ENCODE assay signal across 1 cellular context in genomic region chr13:93767231-93767916, GRCh38.
A peak's percentile ranks its signal among the peaks of the same experiment; 100 is the strongest.
TF ChIP-seq lines count a peak whose summit lies in the region.

No MANE protein-coding gene starts in this region.

TF ChIP-seq in HepG2, 621 proteins besides CTCF, POLR2A, EP300 and RAD21 (continued from another document and continues in another):
- 0 out of 2 replicates have a peak, but pooled peaks have one; percentile 21 for TF ChIP-seq ZGPAT (CRISPR knock-in tag; IDR thresholded peaks at IDR 0.05)
- TF ChIP-seq ISL2 (CRISPR knock-in tag; IDR thresholded peaks at IDR 0.05) = no peak
- TF ChIP-seq HNF4G (IDR thresholded peaks at IDR 0.05; ENCODE audit: borderline replicate concordance, low read depth, low read length) = peak; percentile 69; the same call in 1 of the 2 replicates
- TF ChIP-seq HNF4G (CRISPR knock-in tag; IDR thresholded peaks at IDR 0.05; ENCODE audit: borderline replicate concordance, low read depth) = no peak
- no peak for TF ChIP-seq NR2C2 (CRISPR knock-in tag; IDR thresholded peaks at IDR 0.05; ENCODE audit: borderline replicate concordance)
- TF ChIP-seq ASH2L (IDR thresholded peaks at IDR 0.05; ENCODE audit: insufficient read length, low read depth, low read length) = peak; percentile 92
- TF ChIP-seq ATAD3A (CRISPR knock-in tag; IDR thresholded peaks at IDR 0.05) = no peak
- 0 out of 2 replicates have a peak, but pooled peaks have one; percentile 22 for TF ChIP-seq ZNF644 (CRISPR knock-in tag; IDR thresholded peaks at IDR 0.05; ENCODE audit: low read depth)
- no peak for TF ChIP-seq ETV6 (CRISPR knock-in tag; conservative IDR thresholded peaks at IDR 0.05)
- TF ChIP-seq MED1 (CRISPR knock-in tag; IDR thresholded peaks at IDR 0.05) = peak; percentile 47; the same call in 1 of the 2 replicates
- TF ChIP-seq SIN3A (IDR thresholded peaks at IDR 0.05; ENCODE audit: borderline replicate concordance, low read depth, low read length) = no peak
- TF ChIP-seq YY1 (IDR thresholded peaks at IDR 0.05; ENCODE audit: insufficient read depth, insufficient replicate concordance, low read depth, low read length) = peak; percentile 23
- TF ChIP-seq SOX5 (CRISPR knock-in tag; IDR thresholded peaks at IDR 0.05; ENCODE audit: borderline replicate concordance) = peak; percentile 38; the same call in 1 of the 2 replicates
- peak; percentile 76 for TF ChIP-seq BCL6 (CRISPR knock-in tag; IDR thresholded peaks at IDR 0.05)
- TF ChIP-seq ELF4 (CRISPR knock-in tag; IDR thresholded peaks at IDR 0.05; ENCODE audit: borderline replicate concordance) = no peak
- no peak for TF ChIP-seq KDM3A (CRISPR knock-in tag; IDR thresholded peaks at IDR 0.05; ENCODE audit: low read depth)
- TF ChIP-seq KDM5A (IDR thresholded peaks at IDR 0.05; ENCODE audit: borderline replicate concordance, low read length) = peak; percentile 32; the same call in 1 of the 2 replicates
- TF ChIP-seq ZNF225 (CRISPR knock-in tag; IDR thresholded peaks at IDR 0.05) = no peak
- peak; percentile 98 for TF ChIP-seq PPARG (CRISPR knock-in tag; conservative IDR thresholded peaks at IDR 0.05)
- TF ChIP-seq EHMT2 (IDR thresholded peaks at IDR 0.05; ENCODE audit: borderline replicate concordance, low read depth, low read length) = peak; percentile 83; the same call in 1 of the 2 replicates
- peak; percentile 66; the same call in 1 of the 2 replicates for TF ChIP-seq CEBPB (IDR thresholded peaks at IDR 0.05; ENCODE audit: borderline replicate concordance, low read depth, low read length)
- TF ChIP-seq MEF2D (CRISPR knock-in tag; IDR thresholded peaks at IDR 0.05) = peak; percentile 100
- TF ChIP-seq ARID3A (IDR thresholded peaks at IDR 0.05; ENCODE audit: low read depth, low read length) = 0 out of 2 replicates have a peak, but pooled peaks have one; percentile 4
- peak; percentile 64; the same call in 1 of the 2 replicates for TF ChIP-seq HMG20A (CRISPR knock-in tag; IDR thresholded peaks at IDR 0.05; ENCODE audit: borderline replicate concordance)
- no peak for TF ChIP-seq PHB2 (IDR thresholded peaks at IDR 0.05; ENCODE audit: partially characterized antibody)
- peak; percentile 66; the same call in 1 of the 2 replicates for TF ChIP-seq HOMEZ (CRISPR knock-in tag; IDR thresholded peaks at IDR 0.05; ENCODE audit: low read depth)
- TF ChIP-seq SAP130 (CRISPR knock-in tag; IDR thresholded peaks at IDR 0.05; ENCODE audit: low read depth) = peak; percentile 39; the same call in 1 of the 2 replicates
- TF ChIP-seq NKX3-1 (CRISPR knock-in tag; IDR thresholded peaks at IDR 0.05) = 0 out of 2 replicates have a peak, but pooled peaks have one; percentile 48
- TF ChIP-seq ZBTB25 (CRISPR knock-in tag; IDR thresholded peaks at IDR 0.05) = 0 out of 2 replicates have a peak, but pooled peaks have one; percentile 53
- no peak for TF ChIP-seq ZNF572 (CRISPR knock-in tag; IDR thresholded peaks at IDR 0.05)
- peak; percentile 87 for TF ChIP-seq PAXIP1 (CRISPR knock-in tag; conservative IDR thresholded peaks at IDR 0.05)
- peak; percentile 13; the same call in 1 of the 2 replicates for TF ChIP-seq ZMYM4 (CRISPR knock-in tag; IDR thresholded peaks at IDR 0.05)
- no peak for TF ChIP-seq ZNF280B (CRISPR knock-in tag; IDR thresholded peaks at IDR 0.05; ENCODE audit: borderline replicate concordance)
- TF ChIP-seq LCORL (IDR thresholded peaks at IDR 0.05) = peak; percentile 66; the same call in 1 of the 2 replicates
- no peak for TF ChIP-seq LCORL (CRISPR knock-in tag; IDR thresholded peaks at IDR 0.05)
- TF ChIP-seq AKNA (CRISPR knock-in tag; IDR thresholded peaks at IDR 0.05; ENCODE audit: borderline replicate concordance) = no peak
- TF ChIP-seq RARA (CRISPR knock-in tag; IDR thresholded peaks at IDR 0.05) = peak; percentile 58
- peak; percentile 76 for TF ChIP-seq CEBPG (CRISPR knock-in tag; IDR thresholded peaks at IDR 0.05)
- TF ChIP-seq SOX6 (IDR thresholded peaks at IDR 0.05) = no peak
- TF ChIP-seq SOX6 (CRISPR knock-in tag; IDR thresholded peaks at IDR 0.05) = peak; percentile 39; the same call in 1 of the 2 replicates
- TF ChIP-seq KDM2A (CRISPR knock-in tag; IDR thresholded peaks at IDR 0.05; ENCODE audit: borderline replicate concordance, low read depth) = no peak
- peak; percentile 53; the same call in 1 of the 2 replicates for TF ChIP-seq CREM (IDR thresholded peaks at IDR 0.05)
- TF ChIP-seq CREM (CRISPR knock-in tag; IDR thresholded peaks at IDR 0.05) = no peak
- no peak for TF ChIP-seq ZNF772 (CRISPR knock-in tag; IDR thresholded peaks at IDR 0.05)
- TF ChIP-seq HNF4A (CRISPR knock-in tag; IDR thresholded peaks at IDR 0.05) = peak; percentile 85
- peak; percentile 84 for TF ChIP-seq GATAD2A (CRISPR knock-in tag; IDR thresholded peaks at IDR 0.05)
- TF ChIP-seq NCOA2 (CRISPR knock-in tag; IDR thresholded peaks at IDR 0.05) = peak; percentile 77
- peak; percentile 56 for TF ChIP-seq POGZ (CRISPR knock-in tag; IDR thresholded peaks at IDR 0.05)
- no peak for TF ChIP-seq ZNF891 (CRISPR knock-in tag; IDR thresholded peaks at IDR 0.05)
- no peak for TF ChIP-seq SMAD9 (CRISPR knock-in tag; IDR thresholded peaks at IDR 0.05)
